1 cellular context compared by ENCODE assay signal in the genomic region with DNA sequence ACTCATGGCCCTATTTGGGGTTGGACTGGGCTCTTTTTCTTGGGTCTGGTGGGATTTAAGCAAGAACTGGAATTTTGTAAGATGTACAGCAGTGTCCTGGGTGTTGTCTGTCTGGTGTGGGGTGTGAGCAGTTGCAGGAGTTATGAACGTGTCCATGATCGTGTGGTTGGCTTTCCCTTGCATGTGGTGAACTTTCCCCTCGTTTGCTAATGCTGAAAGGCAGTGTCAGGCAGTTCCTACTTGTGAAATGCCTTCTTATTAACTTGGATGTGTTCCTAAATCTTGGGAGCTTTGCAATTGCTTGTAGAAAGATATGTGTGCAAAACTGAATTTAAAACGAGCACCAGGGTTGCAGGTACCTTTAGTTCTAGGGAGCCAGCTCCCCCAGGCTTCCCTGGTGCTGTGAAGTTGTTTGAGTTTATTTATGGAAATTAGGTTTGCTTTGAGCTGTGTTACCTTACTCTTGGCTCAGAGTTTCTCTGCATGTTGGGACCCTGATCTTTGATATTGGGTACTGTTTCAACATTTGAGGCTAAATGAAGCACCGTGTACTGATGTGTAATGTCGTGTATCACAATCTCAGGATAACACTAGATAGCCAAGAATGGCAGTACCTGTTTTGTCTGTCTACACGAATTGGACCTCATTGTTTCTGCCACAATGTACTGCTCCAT.
TF ChIP-seq lines count a peak whose summit lies in the region.

No MANE protein-coding gene starts in this region.

TF ChIP-seq in GM23338, 12 proteins besides CTCF, POLR2A, EP300 and RAD21 (continued from another document):
- TF ChIP-seq ZNF462 (CRISPR knock-in tag; IDR thresholded peaks at IDR 0.05) (no peak), STAT1 (IDR thresholded peaks at IDR 0.05; ENCODE audit: unreplicated experiment) (no peak), ETS1 (IDR thresholded peaks at IDR 0.05) (no peak), JUNB (IDR thresholded peaks at IDR 0.05; ENCODE audit: unreplicated experiment) (no peak), EZH2 (IDR thresholded peaks at IDR 0.05; ENCODE audit: low read depth, unreplicated experiment) (no peak)
